ENCODE assay signal across 12 cellular contexts in genomic region chr9:133354766-133355165, GRCh38. TPM values are rescaled to one million over a fixed set of nuclear protein-coding genes. Genes with fewer than 3 reads are reported as not detected.
A peak's percentile ranks its signal among the peaks of the same experiment; 100 is the strongest.
DNase-seq lines count a peak whose midpoint lies in the region; ATAC-seq, FAIRE-seq and TF ChIP-seq lines count a peak whose summit lies in the region.
"Had no signal": no experiment of that assay in that cellular context is flagged by ENCODE, and none has a peak within 500 bp of the region (broad histone marks: within the 10 kb centered on the region; RNA-seq: fewer than 3 reads in every experiment).

No MANE protein-coding gene starts in this region.

- WGBS in A549 (ENCODE audit: missing lambda C conversion rate): 81% methylated on average over 7 of the region's 7 CpGs
- 78 to 80% methylated on average over 5 to 7 of the region's 7 CpGs for WGBS in testis, 2 donors

- TF ChIP-seq RAD21 in A549 (conservative IDR thresholded peaks at IDR 0.05 in 1 of 2, IDR thresholded peaks at IDR 0.05 in 1 of 2): no peak

- no peak for DNase-seq in A549 (ENCODE audit: low read depth in 1 of 2, low spot score in 1 of 2)
- DNase-seq in GF-D8 (lab: John Stamatoyannopoulos, UW): peak; percentile 39
- no peak for DNase-seq in RWPE1 (ENCODE audit: low spot score)
- DNase-seq in endothelial cell (ENCODE audit: low spot score): no peak
- DNase-seq in testis: no peak
- no peak for DNase-seq in hepatic stellate cell (ENCODE audit: low spot score)
- no peak for DNase-seq in activated effector memory CD4-positive, alpha-beta T cell treated with Interleukin-2 at 50 U/mL for 16 hours
- DNase-seq in HUDEP-2 (lab: John Stamatoyannopoulos, UW; ENCODE audit: unreplicated experiment in 76 of 76): no peak
- DNase-seq: activated CD4-positive, alpha-beta T cell treated with anti-CD3 and anti-CD28 coated beads for 4 hours; NCI-H774 had no signal

- H3K4me3 Mint-ChIP-seq in endothelial cell (ENCODE audit: unreplicated experiment): peak overlapping the region; percentile 98

- TF ChIP-seq POLR2A in A549 (IDR thresholded peaks at IDR 0.05; ENCODE audit: low read length) (no peak), testis (IDR thresholded peaks at IDR 0.05) (no peak)

- H3K9me3 Mint-ChIP-seq in endothelial cell (ENCODE audit: unreplicated experiment): no peaks in the 10 kb centered on the region

- H3K4me3 ChIP-seq in A549: no peak overlapping the region
- no peak overlapping the region for H3K4me3 ChIP-seq in testis

- ATAC-seq in A549: peak in 1 of 2 experiments; percentile 0; a peak in 1 of 6 replicates

- TF ChIP-seq CTCF in A549 (IDR thresholded peaks at IDR 0.05) (no peak), RWPE1 (conservative IDR thresholded peaks at IDR 0.05; ENCODE audit: low read depth) (no peak), endothelial cell (IDR thresholded peaks at IDR 0.05; ENCODE audit: unreplicated experiment) (no peak), testis (IDR thresholded peaks at IDR 0.05) (no peak)

- intact Hi-C loops in testis (cut with DNase I; ENCODE audit: low total_unique reads): no loop called here

- H3K9me3 ChIP-seq in A549: no peaks in the 10 kb centered on the region
- no peaks in the 10 kb centered on the region for H3K9me3 ChIP-seq in testis
- H3K9me3 ChIP-seq: thoracic aorta had no signal

- H3K27ac Mint-ChIP-seq in endothelial cell (ENCODE audit: unreplicated experiment): no peak overlapping the region

- H3K27me3 ChIP-seq in testis: no peaks in the 10 kb centered on the region

- no peak for FAIRE-seq in A549 (lab: Jason Lieb, UNC)
- FAIRE-seq: HTR-8/SVneo had no signal

- no peaks in the 10 kb centered on the region for H3K36me3 ChIP-seq in testis (ENCODE audit: low read depth, missing control alignments)

- CTCF ChIA-PET in A549 (lab: Yijun Ruan, JAX) (interaction anchor here (0.8 to 7.5 kb wide), 3 partner anchors 13 to 77 kb away, joined by 3 to 59 read pairs (median 3); no protein-coding TSS in a partner anchor), RWPE1 (lab: Yijun Ruan, JAX) (interaction anchor here (0.6 to 2.2 kb wide), 2 partner anchors 49 to 1689 kb away, joined by 5 to 11 read pairs; no protein-coding TSS in a partner anchor)

- peaks cover 5% of the 10 kb centered on the region for H3K27me3 Mint-ChIP-seq in endothelial cell (ENCODE audit: unreplicated experiment)

- H3K27ac ChIP-seq in A549: no peak overlapping the region
- H3K27ac ChIP-seq in RWPE1: peak overlapping the region; percentile 75
- H3K27ac ChIP-seq in testis: no peak overlapping the region
- H3K27ac ChIP-seq: thoracic aorta had no signal

- H3K4me1 Mint-ChIP-seq in endothelial cell (ENCODE audit: unreplicated experiment): peaks cover 6% of the 10 kb centered on the region

- peaks cover 39% of the 10 kb centered on the region for H3K36me3 Mint-ChIP-seq in endothelial cell (ENCODE audit: low read depth, unreplicated experiment)

- H3K4me2 ChIP-seq in A549: peak overlapping the region; percentile 91

- POLR2A ChIA-PET in A549 (lab: Yijun Ruan, JAX): interaction anchor here (1.1 kb wide), 1 partner anchor 12 kb away, joined by 4 read pairs; no protein-coding TSS in a partner anchor
- POLR2A ChIA-PET in RWPE1 (lab: Yijun Ruan, JAX; ENCODE audit: low non-redundant PET): interaction anchor here (0.8 to 1.1 kb wide), 2 partner anchors 17 to 62 kb away, joined by 3 to 4 read pairs; no protein-coding TSS in a partner anchor

- H3K4me1 ChIP-seq in A549: peaks cover 22% of the 10 kb centered on the region; the same call in 2 of the 3 replicates
- H3K4me1 ChIP-seq in testis: peaks cover 21% of the 10 kb centered on the region

- no peak for TF ChIP-seq EP300 in A549 (IDR thresholded peaks at IDR 0.05)

TF ChIP-seq in A549, 52 proteins besides CTCF, POLR2A, EP300 and RAD21:
- no peak for TF ChIP-seq PBX3 (IDR thresholded peaks at IDR 0.05)
- no peak for TF ChIP-seq FOSB (CRISPR knock-in tag; IDR thresholded peaks at IDR 0.05)
- no peak for TF ChIP-seq ESRRA (IDR thresholded peaks at IDR 0.05; ENCODE audit: borderline replicate concordance, low read length)
- TF ChIP-seq NFE2L2 (conservative IDR thresholded peaks at IDR 0.05; ENCODE audit: low read length): no peak
- no peak for TF ChIP-seq ZC3H11A (IDR thresholded peaks at IDR 0.05)
- TF ChIP-seq MYC (IDR thresholded peaks at IDR 0.05; ENCODE audit: borderline replicate concordance, low read length): no peak

RNA-seq across cellular contexts. Expression of gene SURF1, which starts 1.5 kb away (rescaled TPM):
- 47.5 and 63.0 TPM in 2 replicates for polyA plus RNA-seq in A549 (2011; rRNA removed)
- 28.8 and 32.5 TPM in 2 replicates for polyA plus RNA-seq in A549 (2012; cell fraction: cytosol; rRNA removed)
- 31.7 and 33.8 TPM in 2 replicates for polyA plus RNA-seq in A549 (2012; cell fraction: nucleus; rRNA removed)
- 25.3 to 28.6 TPM (median 27.7 TPM) in 3 replicates for polyA plus RNA-seq in A549 (2017; fragmentation: RNase III; extraction: RNeasy Plus Mini Kit Qiagen cat#74134 plus additional on column Dnase treatment)
- 19.5 and 29.0 TPM in 2 replicates for polyA minus RNA-seq in A549 (2011; rRNA and poly(A)+ RNA removed)
- total RNA-seq in endothelial cell (ENCODE audit: unreplicated experiment): 36.2 TPM
- 10 to 100 TPM; 51.4 to 58.9 TPM for total RNA-seq in testis
- 71.0 TPM for polyA plus RNA-seq in testis (ENCODE audit: insufficient read depth, low read depth, low replicate concordance)

RNA-seq across cellular contexts. Expression of gene SURF2, which starts 1.6 kb away (rescaled TPM):
- polyA plus RNA-seq in A549 (2011; rRNA removed) (15.4 and 25.2 TPM in 2 replicates), A549 (2017; fragmentation: RNase III; extraction: RNeasy Plus Mini Kit Qiagen cat#74134 plus additional on column Dnase treatment) (34.9 to 36.9 TPM (median 35.6 TPM) in 3 replicates), testis (ENCODE audit: insufficient read depth, low read depth, low replicate concordance) (160 TPM)
- polyA plus RNA-seq in A549 (2012; cell fraction: cytosol; rRNA removed): 56.1 and 56.8 TPM in 2 replicates
- 26.9 and 34.3 TPM in 2 replicates for polyA plus RNA-seq in A549 (2012; cell fraction: nucleus; rRNA removed)
- polyA minus RNA-seq in A549 (2011; rRNA and poly(A)+ RNA removed): 8.1 and 8.4 TPM in 2 replicates
- total RNA-seq in endothelial cell (ENCODE audit: unreplicated experiment) (11.9 TPM), testis (100 to 1,000 TPM; 103 to 121 TPM)

RNA-seq across cellular contexts. Expression of gene RPL7A, which starts 6.7 kb away (rescaled TPM):
- polyA plus RNA-seq in A549 (2011; rRNA removed) (2,218 and 2,405 TPM in 2 replicates), A549 (2017; fragmentation: RNase III; extraction: RNeasy Plus Mini Kit Qiagen cat#74134 plus additional on column Dnase treatment) (2,511 to 2,766 TPM (median 2,608 TPM) in 3 replicates), testis (ENCODE audit: insufficient read depth, low read depth, low replicate concordance) (1,924 TPM)
- polyA plus RNA-seq in A549 (2012; cell fraction: cytosol; rRNA removed): 3,633 and 4,197 TPM in 2 replicates
- 1,837 and 2,384 TPM in 2 replicates for polyA plus RNA-seq in A549 (2012; cell fraction: nucleus; rRNA removed)
- polyA minus RNA-seq in A549 (2011; rRNA and poly(A)+ RNA removed): 1,872 and 2,628 TPM in 2 replicates
- total RNA-seq in endothelial cell (ENCODE audit: unreplicated experiment) (2,006 TPM), testis (1,000 to 10,000 TPM in 1 of 2 donors, 100 to 1,000 TPM in 1; 856 to 1,453 TPM)

RNA-seq across cellular contexts. Expression of gene MED22, which starts 6.8 kb away (rescaled TPM):
- polyA plus RNA-seq in A549 (2011; rRNA removed): 15.7 and 18.4 TPM in 2 replicates
- polyA plus RNA-seq in A549 (2012; cell fraction: cytosol; rRNA removed): 30.9 and 37.1 TPM in 2 replicates
- polyA plus RNA-seq in A549 (2012; cell fraction: nucleus; rRNA removed): 49.7 and 50.6 TPM in 2 replicates
- polyA plus RNA-seq in A549 (2017; fragmentation: RNase III; extraction: RNeasy Plus Mini Kit Qiagen cat#74134 plus additional on column Dnase treatment): 20.4 to 22.8 TPM (median 22.0 TPM) in 3 replicates
- 32.2 and 42.8 TPM in 2 replicates for polyA minus RNA-seq in A549 (2011; rRNA and poly(A)+ RNA removed)
- total RNA-seq in endothelial cell (ENCODE audit: unreplicated experiment): 32.9 TPM
- total RNA-seq in testis: 10 to 100 TPM; 25.9 to 29.3 TPM
- polyA plus RNA-seq in testis (ENCODE audit: insufficient read depth, low read depth, low replicate concordance): 20.2 TPM

RNA-seq across cellular contexts. Expression of gene SURF6, which starts 18.8 kb away (rescaled TPM):
- 7.1 and 10.5 TPM in 2 replicates for polyA plus RNA-seq in A549 (2011; rRNA removed)
- polyA plus RNA-seq in A549 (2012; cell fraction: cytosol; rRNA removed): 21.8 and 29.4 TPM in 2 replicates
- polyA plus RNA-seq in A549 (2012; cell fraction: nucleus; rRNA removed): 32.6 and 37.4 TPM in 2 replicates
- 23.0 to 26.8 TPM (median 25.1 TPM) in 3 replicates for polyA plus RNA-seq in A549 (2017; fragmentation: RNase III; extraction: RNeasy Plus Mini Kit Qiagen cat#74134 plus additional on column Dnase treatment)
- polyA minus RNA-seq in A549 (2011; rRNA and poly(A)+ RNA removed): 2.4 and 2.8 TPM in 2 replicates
- total RNA-seq in endothelial cell (ENCODE audit: unreplicated experiment): 21.7 TPM
- 10 to 100 TPM; 28.5 to 36.0 TPM for total RNA-seq in testis
- 19.8 TPM for polyA plus RNA-seq in testis (ENCODE audit: insufficient read depth, low read depth, low replicate concordance)
